ENCODE assay signal across 1 cellular context in genomic region chr20:62860391-62860923, GRCh38.
A peak's percentile ranks its signal among the peaks of the same experiment; 100 is the strongest.
TF ChIP-seq lines count a peak whose summit lies in the region.

No MANE protein-coding gene starts in this region.

TF ChIP-seq in HepG2, 621 proteins besides CTCF, POLR2A, EP300 and RAD21 (continued from another document and continues in another):
- TF ChIP-seq HNF1A (IDR thresholded peaks at IDR 0.05; ENCODE audit: low read depth) (no peak), HNF1A (CRISPR knock-in tag; IDR thresholded peaks at IDR 0.05; ENCODE audit: borderline replicate concordance) (no peak), TOE1 (CRISPR knock-in tag; IDR thresholded peaks at IDR 0.05) (no peak), RNF219 (CRISPR knock-in tag; IDR thresholded peaks at IDR 0.05) (no peak), ZNF83 (CRISPR knock-in tag; IDR thresholded peaks at IDR 0.05; ENCODE audit: borderline replicate concordance) (no peak), REPIN1 (CRISPR knock-in tag; IDR thresholded peaks at IDR 0.05; ENCODE audit: borderline replicate concordance, low read depth) (no peak), AGO1 (IDR thresholded peaks at IDR 0.05; ENCODE audit: low read depth, low read length, poor library complexity, severe bottlenecking) (no peak), ZNF639 (CRISPR knock-in tag; conservative IDR thresholded peaks at IDR 0.05) (peak; percentile 38; the same call in 1 of the 2 replicates), ZNF572 (CRISPR knock-in tag; IDR thresholded peaks at IDR 0.05) (0 out of 2 replicates have a peak, but pooled peaks have one; percentile 32), POLR2G (IDR thresholded peaks at IDR 0.05; ENCODE audit: low read depth, low read length) (no peak), ZNF143 (CRISPR knock-in tag; IDR thresholded peaks at IDR 0.05) (no peak), ZNF678 (CRISPR knock-in tag; IDR thresholded peaks at IDR 0.05) (no peak), FOXM1 (CRISPR knock-in tag; IDR thresholded peaks at IDR 0.05) (no peak), GZF1 (CRISPR knock-in tag; IDR thresholded peaks at IDR 0.05) (no peak), ZNF546 (CRISPR knock-in tag; conservative IDR thresholded peaks at IDR 0.05) (no peak), MLXIP (CRISPR knock-in tag; IDR thresholded peaks at IDR 0.05; ENCODE audit: borderline replicate concordance) (no peak), HMG20B (CRISPR knock-in tag; conservative IDR thresholded peaks at IDR 0.05) (no peak), SP1 (IDR thresholded peaks at IDR 0.05) (no peak), SP1 (CRISPR knock-in tag; IDR thresholded peaks at IDR 0.05) (no peak), THAP7 (CRISPR knock-in tag; IDR thresholded peaks at IDR 0.05) (0 out of 2 replicates have a peak, but pooled peaks have one; percentile 23), ASH2L (IDR thresholded peaks at IDR 0.05; ENCODE audit: insufficient read length, low read depth, low read length) (peak; percentile 42), RCOR2 (CRISPR knock-in tag; IDR thresholded peaks at IDR 0.05) (no peak), NR2F2 (IDR thresholded peaks at IDR 0.05; ENCODE audit: borderline replicate concordance, low read depth) (no peak), ZNF549 (CRISPR knock-in tag; IDR thresholded peaks at IDR 0.05) (no peak), NFE2L2 (IDR thresholded peaks at IDR 0.05; ENCODE audit: low read length) (no peak), ZNF512 (CRISPR knock-in tag; IDR thresholded peaks at IDR 0.05) (no peak), ZNF180 (CRISPR knock-in tag; IDR thresholded peaks at IDR 0.05; ENCODE audit: borderline replicate concordance, low read depth) (no peak), ATF6 (CRISPR knock-in tag; conservative IDR thresholded peaks at IDR 0.05) (no peak), IRF2 (CRISPR knock-in tag; IDR thresholded peaks at IDR 0.05) (no peak), GRHL1 (CRISPR knock-in tag; conservative IDR thresholded peaks at IDR 0.05) (no peak), CBX2 (IDR thresholded peaks at IDR 0.05; ENCODE audit: low read depth, low read length) (no peak), CBX2 (CRISPR knock-in tag; IDR thresholded peaks at IDR 0.05; ENCODE audit: low read depth) (no peak), TFDP2 (CRISPR knock-in tag; IDR thresholded peaks at IDR 0.05) (no peak), NFKB2 (CRISPR knock-in tag; IDR thresholded peaks at IDR 0.05; ENCODE audit: borderline replicate concordance) (peak; percentile 69; the same call in 1 of the 2 replicates), MXD3 (CRISPR knock-in tag; IDR thresholded peaks at IDR 0.05) (peak; percentile 54; the same call in 1 of the 2 replicates), ZNF598 (CRISPR knock-in tag; IDR thresholded peaks at IDR 0.05; ENCODE audit: borderline replicate concordance) (peak; percentile 44; the same call in 1 of the 2 replicates), RFXANK (CRISPR knock-in tag; IDR thresholded peaks at IDR 0.05) (no peak), ZNF44 (CRISPR knock-in tag; IDR thresholded peaks at IDR 0.05) (no peak), BRF2 (CRISPR knock-in tag; IDR thresholded peaks at IDR 0.05) (no peak)
